ENCODE assay signal across 8 cellular contexts in genomic region chr10:104353325-104354048, GRCh38. TPM values are rescaled to one million over a fixed set of nuclear protein-coding genes. Genes with fewer than 3 reads are reported as not detected.
DNase-seq lines count a peak whose midpoint lies in the region; ATAC-seq, FAIRE-seq and TF ChIP-seq lines count a peak whose summit lies in the region.

CFAP58 (plus strand) TSS chr10:104353833; CDS start chr10:104353898, 65 bp downstream.

- TF ChIP-seq CTCF in coronary artery (IDR thresholded peaks at IDR 0.05): peak; percentile 70
- peak; percentile 64 for TF ChIP-seq CTCF in liver (IDR thresholded peaks at IDR 0.05; ENCODE audit: low read depth, low read length, missing input control)

- WGBS in liver: 3% methylated on average over 43 of the region's 43 CpGs

- peaks cover 0 to 27% (median 22%) of the 10 kb centered on the region in 4 donors for H3K4me1 ChIP-seq in liver (ENCODE audit: control insufficient read depth in 4 of 4, insufficient read depth in 4 of 4, low read length in 3 of 4)

- H3K36me3 ChIP-seq in liver (ENCODE audit: control insufficient read depth in 4 of 4, insufficient read depth in 3 of 4, low read depth in 1 of 4, low read length in 3 of 4): no peaks in the 10 kb centered on the region

- no peak within 1 kb of the TSS for H3K9ac ChIP-seq in liver (ENCODE audit: low read depth in 1 of 2, low read length in 2 of 2)

- H3K9me3 ChIP-seq in liver (ENCODE audit: control insufficient read depth in 4 of 4, low read length in 3 of 4): no peaks in the 10 kb centered on the region

- peak within 1 kb of the TSS; percentile 67 for H3K4me3 ChIP-seq in coronary artery
- H3K4me3 ChIP-seq in liver (ENCODE audit: low read depth in 1 of 3, low read length in 3 of 3): peak within 1 kb of the TSS; percentile 20 to 59 (median 21)

- ATAC-seq in HG03354 (IDR thresholded peaks at IDR 0.05; ENCODE audit: poor library complexity, severe bottlenecking, unreplicated experiment): peak; percentile 67

- H3K27me3 ChIP-seq in liver (ENCODE audit: control insufficient read depth in 4 of 4, insufficient read depth in 4 of 4, low read length in 3 of 4): no peaks in the 10 kb centered on the region

- H3K27ac ChIP-seq in coronary artery (peak within 1 kb of the TSS in 1 of 2 donors; percentile 22), liver (ENCODE audit: low read depth in 1 of 2, low read length in 2 of 2) (peak within 1 kb of the TSS; percentile 21 to 34)

- FAIRE-seq in GM19239 (lab: Jason Lieb, UNC): peak; percentile 93

- peak; percentile 56 to 62 for TF ChIP-seq RAD21 in liver (IDR thresholded peaks at IDR 0.05)

- DNase-seq in AG20443 (ENCODE audit: low spot score): peak; percentile 92
- peak; percentile 59 for DNase-seq in GM19239 (ENCODE audit: insufficient read length, low spot score)
- DNase-seq in NCI-H345 treated with DMSO at 0.1 percent for 48 hours (lab: John Stamatoyannopoulos, UW; ENCODE audit: unreplicated experiment): peak; percentile 87
- peak; percentile 90 to 95 for DNase-seq in activated CD4-positive, alpha-beta T cell treated with anti-CD3 and anti-CD28 coated beads for 4 hours
- peak; percentile 96 for DNase-seq in coronary artery (ENCODE audit: low spot score)
- DNase-seq in stimulated activated CD4-positive, alpha-beta T cell treated with anti-CD3 and anti-CD28 coated beads, Interleukin-4, amount 100 ng/mL, for 4 hours: peak; percentile 84 to 91

TF ChIP-seq in liver, 16 proteins besides CTCF, POLR2A, EP300 and RAD21:
- peak; percentile 58 for TF ChIP-seq SP1 (IDR thresholded peaks at IDR 0.05)
- no peak for TF ChIP-seq TAF1 (conservative IDR thresholded peaks at IDR 0.05)
- no peak for TF ChIP-seq MAX (IDR thresholded peaks at IDR 0.05)
- peak in 1 of 2 donors; percentile 69 for TF ChIP-seq EGR1 (IDR thresholded peaks at IDR 0.05; ENCODE audit: low read depth in 2 of 2)
- peak in 1 of 2 donors; percentile 23 for TF ChIP-seq HNF4A (conservative IDR thresholded peaks at IDR 0.05)
- no peak for TF ChIP-seq ZBTB33 (IDR thresholded peaks at IDR 0.05)
- peak; percentile 8 for TF ChIP-seq NR2F2 (IDR thresholded peaks at IDR 0.05)
- TF ChIP-seq RXRA (IDR thresholded peaks at IDR 0.05): no peak
- TF ChIP-seq REST (IDR thresholded peaks at IDR 0.05): no peak
- TF ChIP-seq JUND (IDR thresholded peaks at IDR 0.05): no peak
- TF ChIP-seq GABPA (IDR thresholded peaks at IDR 0.05 in 1 of 2, conservative IDR thresholded peaks at IDR 0.05 in 1 of 2): peak in 1 of 2 donors; percentile 29
- peak; percentile 33 for TF ChIP-seq YY1 (IDR thresholded peaks at IDR 0.05)
- TF ChIP-seq FOXA2 (IDR thresholded peaks at IDR 0.05): no peak
- TF ChIP-seq FOXA1 (IDR thresholded peaks at IDR 0.05): no peak
- TF ChIP-seq ATF3 (IDR thresholded peaks at IDR 0.05): no peak
- TF ChIP-seq HNF4G (IDR thresholded peaks at IDR 0.05): no peak

RNA-seq across cellular contexts. Expression of gene CFAP58, which starts in this region (rescaled TPM):
- total RNA-seq in liver: under 1 TPM; 0.08 to 0.09 TPM
- polyA plus RNA-seq in liver: under 1 TPM in 1 of 2 donors, not detected in 1; 0.01 TPM
